ENCODE assay signal across 8 cellular contexts in the genomic region with DNA sequence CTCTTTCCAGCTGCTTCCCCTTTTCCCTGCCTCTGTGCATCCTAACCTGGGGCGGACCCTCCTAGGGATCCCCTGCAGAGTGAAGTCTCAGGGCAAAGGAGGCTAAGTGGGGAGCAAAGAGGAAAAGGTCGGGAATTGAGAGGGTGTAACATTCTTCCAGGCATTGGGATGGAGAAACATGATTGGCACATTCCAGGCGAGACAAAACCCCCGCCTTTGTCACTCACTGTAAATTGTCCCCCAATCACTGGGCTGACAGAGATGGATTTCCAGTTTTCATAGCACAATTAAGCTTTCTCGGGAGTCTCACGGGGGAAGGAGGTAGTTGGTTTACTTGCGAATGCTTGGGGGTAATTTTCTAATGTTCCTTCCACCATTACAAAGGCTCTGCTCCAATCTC.
"Had no signal": no experiment of that assay in that cellular context is flagged by ENCODE, and none has a peak within 500 bp of the region (broad histone marks: within the 10 kb centered on the region; RNA-seq: fewer than 3 reads in every experiment).

No MANE protein-coding gene starts in this region.

- H3K4me1 ChIP-seq: HAP-1 had no signal

- H3K27me3 Mint-ChIP-seq: IgD-negative memory B cell had no signal

- H2AFZ ChIP-seq: GM23338 had no signal

- H3K4me3 ChIP-seq: GM23338, HAP-1 had no signal

- H3K9me3 Mint-ChIP-seq: GM23338, HFFc6, IgD-negative memory B cell had no signal

- H3K4me2 ChIP-seq: GM23338 had no signal

- DNase-seq: H7, HFFc6, KBM-7 had no signal

- H3K27ac ChIP-seq: HL-60 had no signal

- H3K4me3 Mint-ChIP-seq: GM23338, HFFc6, IgD-negative memory B cell had no signal

- H3K36me3 ChIP-seq: HAP-1 had no signal

- H3K9me3 ChIP-seq: HAP-1 had no signal

- FAIRE-seq: HepG2 had no signal

- H3K27ac Mint-ChIP-seq: GM23338, HFFc6 had no signal
